In genomic region chr2:101012706-101013181, GRCh38 we compare ENCODE assay signal across 8 cellular contexts. TPM values are rescaled to one million over a fixed set of nuclear protein-coding genes. Genes with fewer than 3 reads are reported as not detected.
DNase-seq lines count a peak whose midpoint lies in the region; ATAC-seq and TF ChIP-seq lines count a peak whose summit lies in the region.

No MANE protein-coding gene starts in this region.

- no peak overlapping the region for H2AK5ac ChIP-seq in H9 (ENCODE audit: insufficient read length, low read length)

- no peak overlapping the region for H3K4me3 ChIP-seq in RWPE2 (ENCODE audit: severe bottlenecking)

- peaks cover 73% of the 10 kb centered on the region for H3K36me3 ChIP-seq in RWPE2 (ENCODE audit: low read depth)

- no peak overlapping the region for H2BK5ac ChIP-seq in H9 (ENCODE audit: insufficient read length, low read length)

- no peak overlapping the region for H3K9ac ChIP-seq in H9 (ENCODE audit: extremely low read depth, insufficient read length, low read length)

- H3K27me3 ChIP-seq in H9 (ENCODE audit: insufficient read depth, low read length) (no peaks in the 10 kb centered on the region), RWPE2 (ENCODE audit: insufficient read depth, poor library complexity, severe bottlenecking) (no peaks in the 10 kb centered on the region)

- H3K56ac ChIP-seq in H9 (ENCODE audit: insufficient read length, low read depth, low read length) = no peak overlapping the region

- H4K8ac ChIP-seq in H9 (replicated peaks; ENCODE audit: insufficient read length, low read depth, low read length) = no peak overlapping the region

- H4K5ac ChIP-seq in H9 (ENCODE audit: insufficient read length, low read depth, low read length) = no peak overlapping the region

- no peaks in the 10 kb centered on the region for H4K20me1 ChIP-seq in H9 (ENCODE audit: control insufficient read depth, insufficient read depth, insufficient read length)

- no peak overlapping the region for H3K27ac ChIP-seq in H9 (ENCODE audit: insufficient read length, low read depth, low read length)
- H3K27ac ChIP-seq in RWPE2 (ENCODE audit: poor library complexity, severe bottlenecking) = no peak overlapping the region

- H3K4me1 Mint-ChIP-seq in H9 (peaks cover 6 to 7% of the 10 kb centered on the region in 2 experiments), mesothelial cell of epicardium (no peaks in the 10 kb centered on the region)

- H2BK12ac ChIP-seq in H9 (ENCODE audit: insufficient read length, low read depth, low read length) = no peak overlapping the region

- DNase-seq in DMS 273 (lab: John Stamatoyannopoulos, UW; ENCODE audit: unreplicated experiment) = peak; percentile 72
- DNase-seq in DMS 273 treated with DMSO at 0.1 percent for 48 hours (lab: John Stamatoyannopoulos, UW) = no peak
- no peak for DNase-seq in H9
- DNase-seq in RWPE2 (ENCODE audit: low spot score) = no peak
- DNase-seq in dermis blood vessel endothelial cell = peak; percentile 68
- no peak for DNase-seq in mesothelial cell of epicardium (ENCODE audit: low spot score in 2 of 2, unreplicated experiment in 2 of 2)
- no peak for DNase-seq in HuH-7.5 (ENCODE audit: low spot score)

- H3K4me1 ChIP-seq in H9 (ENCODE audit: insufficient read depth, low read length) (no peaks in the 10 kb centered on the region), RWPE2 (ENCODE audit: insufficient read depth, poor library complexity, severe bottlenecking) (no peaks in the 10 kb centered on the region)

- H3K14ac ChIP-seq in H9 (ENCODE audit: insufficient read depth, low read length) = no peak overlapping the region

- H3K27ac Mint-ChIP-seq in H9 (no peak overlapping the region; a peak in 1 of 7 replicates), mesothelial cell of epicardium (no peak overlapping the region)

- H3K9me3 ChIP-seq in H9 (ENCODE audit: control insufficient read depth, low read depth, low read length) = no peaks in the 10 kb centered on the region
- no peaks in the 10 kb centered on the region for H3K9me3 ChIP-seq in RWPE2 (ENCODE audit: severe bottlenecking)

- no peak for ATAC-seq in RWPE2 (ENCODE audit: low read depth)
- ATAC-seq in GM18867 (IDR thresholded peaks at IDR 0.05; ENCODE audit: unreplicated experiment) = no peak

- WGBS in H9 (ENCODE audit: extremely low coverage, insufficient read length, low lambda C conversion rate) = no CpG with 5 or more reads among the region's 5 CpGs

- H3K27me3 Mint-ChIP-seq in H9 (ENCODE audit: low read depth) (no peaks in the 10 kb centered on the region; the same call in 1 of the 2 replicates), mesothelial cell of epicardium (ENCODE audit: low read depth) (no peaks in the 10 kb centered on the region)

- no peak overlapping the region for H3K23ac ChIP-seq in H9 (ENCODE audit: insufficient read length, low read depth, low read length)

- H2BK15ac ChIP-seq in H9 (ENCODE audit: low read depth, low read length) = no peak overlapping the region

- no peak overlapping the region for H3K4ac ChIP-seq in H9 (ENCODE audit: low read depth, low read length)

- H3K23me2 ChIP-seq in H9 (ENCODE audit: insufficient read length, low read depth, low read length, poor library complexity, severe bottlenecking) = no peaks in the 10 kb centered on the region

- no peak overlapping the region for H4K91ac ChIP-seq in H9 (ENCODE audit: insufficient read length, low read depth, low read length)

- peak; percentile 80 for TF ChIP-seq CTCF in H9 (conservative IDR thresholded peaks at IDR 0.05)
- peak; percentile 91 for TF ChIP-seq CTCF in RWPE2 (IDR thresholded peaks at IDR 0.05; ENCODE audit: poor library complexity, severe bottlenecking)
- TF ChIP-seq CTCF in mesothelial cell of epicardium (IDR thresholded peaks at IDR 0.05; ENCODE audit: unreplicated experiment) = peak; percentile 90

- no peak overlapping the region for H3T11ph ChIP-seq in H9 (ENCODE audit: low read length)

- no peaks in the 10 kb centered on the region for H3K79me1 ChIP-seq in H9 (ENCODE audit: insufficient read depth, low read depth, low read length, poor library complexity, severe bottlenecking)

- no peak overlapping the region for H3K4me2 ChIP-seq in H9 (ENCODE audit: insufficient read depth, insufficient read length, low read length)

- H2BK20ac ChIP-seq in H9 (ENCODE audit: low read depth, low read length, poor library complexity, severe bottlenecking) = no peak overlapping the region

- H3K9me3 Mint-ChIP-seq in H9 = 0 out of 5 replicates have a peak, but pooled peaks cover 0 to 2% of the 10 kb centered on the region in 2 experiments
- no peaks in the 10 kb centered on the region for H3K9me3 Mint-ChIP-seq in mesothelial cell of epicardium

- no peaks in the 10 kb centered on the region for H3K79me2 ChIP-seq in H9 (ENCODE audit: insufficient read depth, low read length)

- no peak overlapping the region for H2BK120ac ChIP-seq in H9 (ENCODE audit: low read depth, low read length, poor library complexity, severe bottlenecking)

- no peak overlapping the region for H2AFZ ChIP-seq in H9 (ENCODE audit: low read length)

- no peak overlapping the region for H3K18ac ChIP-seq in H9 (ENCODE audit: insufficient read length, low read depth, low read length)

- H3K4me3 Mint-ChIP-seq in H9 = no peak overlapping the region
- no peak overlapping the region for H3K4me3 Mint-ChIP-seq in mesothelial cell of epicardium

- H3K36me3 Mint-ChIP-seq in H9 (ENCODE audit: insufficient read depth in 1 of 3, low read depth in 3 of 3) (peaks cover 38 to 59% (median 55%) of the 10 kb centered on the region in 3 experiments), mesothelial cell of epicardium (peaks cover 24% of the 10 kb centered on the region)

RNA-seq across cellular contexts. Expression of gene RPL31, which starts 10.7 kb away (rescaled TPM):
- total RNA-seq in H9 (2021) = 1,893 and 1,918 TPM in 2 replicates
- 894 and 1,408 TPM in 2 replicates for total RNA-seq in dermis blood vessel endothelial cell
- 1,845 to 1,900 TPM (median 1,870 TPM) in 3 replicates for total RNA-seq in mesothelial cell of epicardium

Comparison
In these comparisons a context has a peak if more than half of its experiments do, and no peak if none do; other contexts are left out.
1. DNase-seq: peak in DMS 273 (single experiment) and dermis blood vessel endothelial cell (single experiment); none in DMS 273 treated with DMSO at 0.1 percent for 48 hours (single experiment), H9 (single experiment), RWPE2 (single experiment), mesothelial cell of epicardium (0 of 2) and HuH-7.5 (single experiment).
2. Peak in every context shown above with its lines, with median percentiles within 50 percentile points of each other: CTCF ChIP-seq.